In the genomic region with DNA sequence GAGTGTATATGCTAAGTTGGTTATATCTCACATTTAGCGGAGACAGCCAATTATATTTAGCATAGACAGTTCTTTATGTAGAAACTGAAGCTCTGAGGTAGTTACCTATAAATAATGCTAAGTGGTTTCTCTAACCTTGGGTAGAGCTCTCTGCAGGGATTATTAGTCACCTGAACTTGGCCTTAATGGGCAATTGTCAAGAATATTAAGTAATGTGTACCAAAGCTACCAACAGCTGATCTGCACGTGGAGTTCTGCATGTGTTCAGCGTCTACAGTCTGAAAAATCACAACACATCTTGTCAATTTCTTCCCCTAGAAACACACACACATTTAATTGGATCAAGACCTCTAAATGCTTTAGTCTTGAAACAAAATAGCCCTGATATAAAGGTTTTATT, we compare ENCODE assay signal across 30 cellular contexts.
"Had no signal": no experiment of that assay in that cellular context is flagged by ENCODE, and none has a peak within 500 bp of the region (broad histone marks: within the 10 kb centered on the region; RNA-seq: fewer than 3 reads in every experiment).

No MANE protein-coding gene starts in this region.

- H3K4me1 Mint-ChIP-seq: activated CD4-positive, alpha-beta T cell treated with anti-CD3 and anti-CD28 coated beads, Interleukin-2, amount 10 ng/mL, durations not matched to agents 7 days and 5 days; activated T-helper 17 cell treated with anti-CD3 and anti-CD28 coated beads, Interleukin-2, amount 50 U/mL, for 72 hours; central memory CD8-positive, alpha-beta T cell; T-cell had no signal

- DNase-seq: activated CD4-positive, alpha-beta memory T cell treated with anti-CD3 and anti-CD28 coated beads for 36 hours; activated CD4-positive, alpha-beta T cell treated with anti-CD3 and anti-CD28 coated beads, Interleukin-2, amount 10 ng/mL, durations not matched to agents 7 days and 5 days; activated CD4-positive, CD25-positive, alpha-beta regulatory T cell; activated gamma-delta T cell; activated naive CD4-positive, alpha-beta T cell treated with anti-CD3 and anti-CD28 coated beads for 36 hours; activated T-cell treated with anti-CD3 and anti-CD28 coated beads for 4 hours; activated T-cell treated with anti-CD3 and anti-CD28 coated beads, Interleukin-2, amount 50 U/mL, for 48 hours; amygdala; Karpas-422; MM.1S; NCI-H1105; NCI-H1694; NCI-H2029 treated with DMSO at 0.1 percent for 48 hours; NCI-H446 treated with DMSO at 0.1 percent for 48 hours; NCI-H526 treated with DMSO at 0.1 percent for 48 hours; NCI-H82; NK-92 treated with Interleukin-12 subunit alpha and Interleukin-12 subunit beta, amount 100 ng/mL, for 24 hours; OCI-M1; RPMI8226; T-cell; T-helper 2 cell had no signal

- H3K27ac Mint-ChIP-seq: activated CD4-positive, alpha-beta memory T cell treated with anti-CD3 and anti-CD28 coated beads for 36 hours; activated CD4-positive, alpha-beta T cell treated with anti-CD3 and anti-CD28 coated beads, Interleukin-2, amount 10 ng/mL, durations not matched to agents 7 days and 5 days; activated naive CD4-positive, alpha-beta T cell treated with anti-CD3 and anti-CD28 coated beads for 36 hours; activated naive CD8-positive, alpha-beta T cell; activated T-helper 17 cell treated with anti-CD3 and anti-CD28 coated beads, Interleukin-2, amount 50 U/mL, for 72 hours; T-cell had no signal

- H3K4me3 Mint-ChIP-seq: activated CD4-positive, alpha-beta memory T cell treated with anti-CD3 and anti-CD28 coated beads for 36 hours; activated CD4-positive, alpha-beta T cell treated with anti-CD3 and anti-CD28 coated beads, Interleukin-2, amount 10 ng/mL, durations not matched to agents 7 days and 5 days; activated naive CD4-positive, alpha-beta T cell treated with anti-CD3 and anti-CD28 coated beads for 36 hours; activated naive CD8-positive, alpha-beta T cell; activated T-helper 17 cell treated with anti-CD3 and anti-CD28 coated beads, Interleukin-2, amount 50 U/mL, for 72 hours; brain; central memory CD8-positive, alpha-beta T cell; T-cell had no signal

- H3K27ac ChIP-seq: VCaP had no signal

- H3K27me3 Mint-ChIP-seq: activated CD4-positive, alpha-beta memory T cell treated with anti-CD3 and anti-CD28 coated beads for 36 hours; activated CD4-positive, alpha-beta T cell treated with anti-CD3 and anti-CD28 coated beads, Interleukin-2, amount 10 ng/mL, durations not matched to agents 7 days and 5 days; activated naive CD8-positive, alpha-beta T cell; activated T-helper 17 cell treated with anti-CD3 and anti-CD28 coated beads, Interleukin-2, amount 50 U/mL, for 72 hours; central memory CD8-positive, alpha-beta T cell; T-cell had no signal

- ATAC-seq: activated T-helper 17 cell treated with anti-CD3 and anti-CD28 coated beads, Interleukin-2, amount 50 U/mL, for 72 hours; K562; Panc1; Right ventricle myocardium inferior; T-cell had no signal

- H3K4me3 ChIP-seq: K562, SK-N-MC had no signal

- H3K36me3 Mint-ChIP-seq: activated CD4-positive, alpha-beta memory T cell treated with anti-CD3 and anti-CD28 coated beads for 36 hours; activated naive CD8-positive, alpha-beta T cell; brain; T-cell had no signal
